11 cellular contexts compared by ENCODE assay signal in genomic region chr7:100220833-100221718, GRCh38. TPM values are rescaled to one million over a fixed set of nuclear protein-coding genes. Genes with fewer than 3 reads are reported as not detected.
DNase-seq lines count a peak whose midpoint lies in the region; ATAC-seq and TF ChIP-seq lines count a peak whose summit lies in the region.
"Had no signal": no experiment of that assay in that cellular context is flagged by ENCODE, and none has a peak within 500 bp of the region (broad histone marks: within the 10 kb centered on the region; RNA-seq: fewer than 3 reads in every experiment).

No MANE protein-coding gene starts in this region.

- H3K9me3 Mint-ChIP-seq in stimulated activated naive B cell treated with anti-CD40 and anti-IgM and Interleukin-4, amounts not matched to agents 10 μg/mL and 1 μg/mL and 100 μg/mL, for 72 hours, result no peaks in the 10 kb centered on the region

- H3K27ac ChIP-seq in effector memory CD4-positive, alpha-beta T cell (ENCODE audit: insufficient read depth, low read length, poor library complexity, severe bottlenecking), result peak overlapping the region; percentile 96

- H3K36me3 Mint-ChIP-seq in stimulated activated naive B cell treated with anti-CD40 and anti-IgM and Interleukin-4, amounts not matched to agents 10 μg/mL and 1 μg/mL and 100 μg/mL, for 72 hours, result peaks cover 13 to 28% of the 10 kb centered on the region in 2 donors

- H3K9me3 ChIP-seq in effector memory CD4-positive, alpha-beta T cell (ENCODE audit: control insufficient read depth, low read length), result no peaks in the 10 kb centered on the region
- H3K9me3 ChIP-seq in MG63, result no peaks in the 10 kb centered on the region
- H3K9me3 ChIP-seq: body of pancreas had no signal

- no peaks in the 10 kb centered on the region for H3K27me3 Mint-ChIP-seq in stimulated activated naive B cell treated with anti-CD40 and anti-IgM and Interleukin-4, amounts not matched to agents 10 μg/mL and 1 μg/mL and 100 μg/mL, for 72 hours

- peaks cover 17% of the 10 kb centered on the region for H3K36me3 ChIP-seq in GM06990 (ENCODE audit: control insufficient read depth, insufficient read depth, low read length)
- H3K36me3 ChIP-seq in effector memory CD4-positive, alpha-beta T cell (ENCODE audit: control insufficient read depth, insufficient read depth, low read length), result peaks cover 9% of the 10 kb centered on the region
- H3K36me3 ChIP-seq in MG63, result no peaks in the 10 kb centered on the region

- H3K4me3 ChIP-seq in GM06990 (replicated peaks; ENCODE audit: low read depth, low read length) (peak overlapping the region; percentile 79), MG63 (no peak overlapping the region)
- H3K4me3 ChIP-seq in effector memory CD4-positive, alpha-beta T cell (ENCODE audit: insufficient read depth, low read depth, low read length, poor library complexity, severe bottlenecking), result peak overlapping the region; percentile 81
- H3K4me3 ChIP-seq: body of pancreas had no signal

- no peaks in the 10 kb centered on the region for H3K27me3 ChIP-seq in GM06990 (replicated peaks; ENCODE audit: control insufficient read depth, insufficient read depth, low read length)
- no peaks in the 10 kb centered on the region for H3K27me3 ChIP-seq in effector memory CD4-positive, alpha-beta T cell (replicated peaks; ENCODE audit: control insufficient read depth, insufficient read depth, low read length, poor library complexity, severe bottlenecking)
- H3K27me3 ChIP-seq in MG63, result no peaks in the 10 kb centered on the region
- H3K27me3 ChIP-seq: body of pancreas had no signal

- peak overlapping the region; percentile 81 to 87 for H3K4me3 Mint-ChIP-seq in stimulated activated naive B cell treated with anti-CD40 and anti-IgM and Interleukin-4, amounts not matched to agents 10 μg/mL and 1 μg/mL and 100 μg/mL, for 72 hours

- intact Hi-C loops in posterior vena cava (cut with DNase I), result loop anchor here in 1 of 2 donors (5.0 kb wide), 1 partner anchor 89 kb away; no protein-coding TSS in a partner anchor

- peak; percentile 47 for ATAC-seq in GM21825 (IDR thresholded peaks at IDR 0.05; ENCODE audit: unreplicated experiment)
- ATAC-seq in stimulated activated naive B cell treated with anti-CD40 and anti-IgM and Interleukin-4, amounts not matched to agents 10 μg/mL and 1 μg/mL and 100 μg/mL, for 72 hours (replicated peaks), result peak; percentile 53 to 72
- ATAC-seq: body of pancreas had no signal

- H3K4me1 ChIP-seq in effector memory CD4-positive, alpha-beta T cell (ENCODE audit: control insufficient read depth, insufficient read depth, low read length, poor library complexity, severe bottlenecking), result peaks cover 37% of the 10 kb centered on the region
- H3K4me1 ChIP-seq: body of pancreas had no signal

- no peak for TF ChIP-seq CTCF in GM06990 (IDR thresholded peaks at IDR 0.05; ENCODE audit: insufficient read depth, low read length, poor library complexity, severe bottlenecking)

- peaks cover 34 to 87% of the 10 kb centered on the region in 2 donors for H3K4me1 Mint-ChIP-seq in stimulated activated naive B cell treated with anti-CD40 and anti-IgM and Interleukin-4, amounts not matched to agents 10 μg/mL and 1 μg/mL and 100 μg/mL, for 72 hours

- peak overlapping the region; percentile 99 for H3K27ac Mint-ChIP-seq in stimulated activated naive B cell treated with anti-CD40 and anti-IgM and Interleukin-4, amounts not matched to agents 10 μg/mL and 1 μg/mL and 100 μg/mL, for 72 hours

- DNase-seq in GM06990 (ENCODE audit: extremely low read depth, insufficient read length), result peak; percentile 86
- DNase-seq in T-helper 9 cell, result peak; percentile 70
- DNase-seq in effector memory CD4-positive, alpha-beta T cell, result peak; percentile 67 to 78 (median 68)
- peak; percentile 51 for DNase-seq in stimulated activated naive B cell treated with anti-CD40 and anti-IgM and Interleukin-4, amounts not matched to agents 10 μg/mL and 1 μg/mL and 100 μg/mL, for 72 hours
- no peak for DNase-seq in iPS-NIHi11 (ENCODE audit: low spot score)
- DNase-seq in posterior vena cava (ENCODE audit: low spot score), result no peak
- no peak for DNase-seq in MG63

RNA-seq across cellular contexts. Expression of gene PVRIG, which starts 1.3 kb away (rescaled TPM):
- total RNA-seq in posterior vena cava, result under 1 TPM; 0.42 to 0.67 TPM
- not detected in 2 replicates for total RNA-seq in MG63 (2014; rRNA removed; shearing (Covaris generic); ENCODE audit: low replicate concordance)
- total RNA-seq: Daoy, renal cortical epithelial cell had no signal

RNA-seq across cellular contexts. Expression of gene STAG3, which starts 43.4 kb away (rescaled TPM):
- total RNA-seq in posterior vena cava, result 1 to 10 TPM in 1 of 2 donors, under 1 TPM in 1; 0.52 to 1.2 TPM
- total RNA-seq in MG63 (2014; rRNA removed; shearing (Covaris generic); ENCODE audit: low replicate concordance), result 0.13 TPM in 1 of 2 replicates, not detected in the other
- total RNA-seq: body of pancreas, renal cortical epithelial cell had no signal

RNA-seq across cellular contexts. Expression of gene GPC2, which starts 43.9 kb away (rescaled TPM):
- total RNA-seq in posterior vena cava, result 1 to 10 TPM in 1 of 2 donors, under 1 TPM in 1; 0.81 to 1.2 TPM
- total RNA-seq in MG63 (2014; rRNA removed; shearing (Covaris generic); ENCODE audit: low replicate concordance), result 0.33 TPM in 1 of 2 replicates, not detected in the other

RNA-seq across cellular contexts. Expression of gene GAL3ST4, which starts 52.7 kb away (rescaled TPM):
- 10 to 100 TPM in 1 of 2 donors, 1 to 10 TPM in 1; 6.2 to 11.2 TPM for total RNA-seq in posterior vena cava
- 0.44 TPM in 1 of 2 replicates, not detected in the other for total RNA-seq in MG63 (2014; rRNA removed; shearing (Covaris generic); ENCODE audit: low replicate concordance)

Comparison
In these comparisons a context has a peak if more than half of its experiments do, and no peak if none do; other contexts are left out.
1. DNase-seq: peak in GM06990 (single experiment), T-helper 9 cell (single experiment), effector memory CD4-positive, alpha-beta T cell (3 of 3) and stimulated activated naive B cell treated with anti-CD40 and anti-IgM and Interleukin-4, amounts not matched to agents 10 μg/mL and 1 μg/mL and 100 μg/mL, for 72 hours (single experiment); none in iPS-NIHi11 (single experiment), posterior vena cava (single experiment) and MG63 (single experiment).